In genomic region chr19:42402376-42403116, GRCh38 we compare ENCODE assay signal across 11 cellular contexts. TPM values are rescaled to one million over a fixed set of nuclear protein-coding genes. Genes with fewer than 3 reads are reported as not detected.
DNase-seq lines count a peak whose midpoint lies in the region; ATAC-seq, FAIRE-seq and TF ChIP-seq lines count a peak whose summit lies in the region.
"Had no signal": no experiment of that assay in that cellular context is flagged by ENCODE, and none has a peak within 500 bp of the region (broad histone marks: within the 10 kb centered on the region; RNA-seq: fewer than 3 reads in every experiment).

No MANE protein-coding gene starts in this region.

- H3K4me1 ChIP-seq in cardiac muscle cell (ENCODE audit: low read depth) (peaks cover 4% of the 10 kb centered on the region), left lung (peaks cover 7 to 23% of the 10 kb centered on the region in 2 donors), urinary bladder (ENCODE audit: insufficient read depth) (no peaks in the 10 kb centered on the region)

- peaks cover 2% of the 10 kb centered on the region for H3K36me3 ChIP-seq in cardiac muscle cell
- peaks cover 0 to 30% of the 10 kb centered on the region in 2 donors for H3K36me3 ChIP-seq in left lung
- H3K36me3 ChIP-seq in urinary bladder (ENCODE audit: insufficient read depth): no peaks in the 10 kb centered on the region

- H3K4me3 Mint-ChIP-seq in activated naive CD8-positive, alpha-beta T cell treated with anti-CD3 and anti-CD28 coated beads, Interleukin-2, amount 50 U/mL, for 24 hours: peak overlapping the region; percentile 71

- H3K27ac ChIP-seq in cardiac muscle cell (no peak overlapping the region), left lung (no peak overlapping the region), urinary bladder (ENCODE audit: low read depth) (no peak overlapping the region)

- no peak overlapping the region for H3K27ac Mint-ChIP-seq in activated naive CD8-positive, alpha-beta T cell treated with anti-CD3 and anti-CD28 coated beads, Interleukin-2, amount 50 U/mL, for 24 hours

- peaks cover 4% of the 10 kb centered on the region for H3K36me3 Mint-ChIP-seq in activated naive CD8-positive, alpha-beta T cell treated with anti-CD3 and anti-CD28 coated beads, Interleukin-2, amount 50 U/mL, for 24 hours (ENCODE audit: low read depth)

- H3K27me3 ChIP-seq in cardiac muscle cell: no peaks in the 10 kb centered on the region
- H3K27me3 ChIP-seq in left lung: peaks cover 0 to 7% of the 10 kb centered on the region in 2 donors
- H3K27me3 ChIP-seq: adrenal gland had no signal

- no peaks in the 10 kb centered on the region for H3K9me3 Mint-ChIP-seq in activated naive CD8-positive, alpha-beta T cell treated with anti-CD3 and anti-CD28 coated beads, Interleukin-2, amount 50 U/mL, for 24 hours

- 66% methylated on average over 34 of the region's 34 CpGs for WGBS in urinary bladder

- no peak for DNase-seq in cardiac muscle cell (ENCODE audit: low read depth in 1 of 2, low spot score in 1 of 2)
- no peak for DNase-seq in Right ventricle myocardium inferior (ENCODE audit: missing footprints)
- no peak for DNase-seq in activated naive CD8-positive, alpha-beta T cell treated with anti-CD3 and anti-CD28 coated beads, Interleukin-2, amount 50 U/mL, for 24 hours
- DNase-seq in left lung: no peak
- no peak for DNase-seq in RCC 7860 (ENCODE audit: low spot score)
- DNase-seq in sciatic nerve (ENCODE audit: low spot score): no peak

- TF ChIP-seq CTCF in cardiac muscle cell (IDR thresholded peaks at IDR 0.05; ENCODE audit: low read depth, low read length) (no peak), left lung (IDR thresholded peaks at IDR 0.05) (no peak)

- H3K4me3 ChIP-seq in cardiac muscle cell (peak overlapping the region; percentile 48), left lung (peak overlapping the region in 1 of 2 donors; percentile 46), urinary bladder (ENCODE audit: low read depth, low read length) (peak overlapping the region; percentile 67)

- H3K4me1 Mint-ChIP-seq in activated naive CD8-positive, alpha-beta T cell treated with anti-CD3 and anti-CD28 coated beads, Interleukin-2, amount 50 U/mL, for 24 hours: peaks cover 20% of the 10 kb centered on the region

- no peak for FAIRE-seq in RCC 7860 (lab: Jason Lieb, UNC)
- FAIRE-seq: H54 had no signal

- H3K9me3 ChIP-seq in cardiac muscle cell (ENCODE audit: low read depth): no peaks in the 10 kb centered on the region
- no peaks in the 10 kb centered on the region for H3K9me3 ChIP-seq in left lung
- H3K9me3 ChIP-seq: adrenal gland had no signal

- ATAC-seq in Right ventricle myocardium inferior: no peak
- no peak for ATAC-seq in activated naive CD8-positive, alpha-beta T cell treated with anti-CD3 and anti-CD28 coated beads, Interleukin-2, amount 50 U/mL, for 24 hours
- peak; percentile 7 for ATAC-seq in left lung
- no peak for ATAC-seq in sciatic nerve
- ATAC-seq in HG03045 (IDR thresholded peaks at IDR 0.05; ENCODE audit: unreplicated experiment): no peak

- intact Hi-C loops in Right ventricle myocardium inferior (cut with DNase I): no loop called here
- intact Hi-C loops in left lung (cut with DNase I): no loop called here
- intact Hi-C loops in sciatic nerve (cut with DNase I): no loop called here

- H3K27me3 Mint-ChIP-seq in activated naive CD8-positive, alpha-beta T cell treated with anti-CD3 and anti-CD28 coated beads, Interleukin-2, amount 50 U/mL, for 24 hours: no peaks in the 10 kb centered on the region

RNA-seq across cellular contexts. Expression of gene CNFN, which starts 12.4 kb away (rescaled TPM):
- total RNA-seq in cardiac muscle cell (0.95 and 8.2 TPM in 2 replicates), Right ventricle myocardium inferior (0.87 TPM), left lung (1 to 10 TPM; 1.2 to 3.2 TPM), urinary bladder (not detected), sciatic nerve (0.76 TPM)
- polyA plus RNA-seq in cardiac muscle cell (7.1 and 12.1 TPM in 2 replicates), urinary bladder (2.4 TPM)

RNA-seq across cellular contexts. Expression of gene LIPE, which starts 24.6 kb away (rescaled TPM):
- total RNA-seq in cardiac muscle cell (20.4 and 24.4 TPM in 2 replicates), Right ventricle myocardium inferior (67.7 TPM), left lung (1 to 10 TPM; 4.0 to 5.9 TPM), urinary bladder (5.7 TPM), sciatic nerve (34.0 TPM)
- polyA plus RNA-seq in cardiac muscle cell (16.6 and 20.2 TPM in 2 replicates), urinary bladder (30.2 TPM)

RNA-seq across cellular contexts. Expression of gene CXCL17, which starts 40.2 kb away (rescaled TPM):
- total RNA-seq in cardiac muscle cell (0.25 TPM in 1 of 2 replicates, not detected in the other), Right ventricle myocardium inferior (not detected), left lung (100 to 1,000 TPM; 162 to 257 TPM), urinary bladder (1.7 TPM), sciatic nerve (0.31 TPM)
- polyA plus RNA-seq in cardiac muscle cell (0.59 and 1.1 TPM in 2 replicates), urinary bladder (10.8 TPM)
- total RNA-seq: Daoy had no signal

Comparison
In these comparisons a context has a peak if more than half of its experiments do, and no peak if none do; other contexts are left out.
1. RNA of gene CXCL17, which starts 40.2 kb away (total RNA-seq): 162 to 257 TPM in left lung; 1.7 TPM in urinary bladder (single experiment), 0.31 TPM in sciatic nerve (single experiment), 0.25 TPM in cardiac muscle cell and not detected in Right ventricle myocardium inferior (single experiment); every median in the first group is over 10 times any median in the second.